10 cellular contexts compared by ENCODE assay signal in the genomic region with DNA sequence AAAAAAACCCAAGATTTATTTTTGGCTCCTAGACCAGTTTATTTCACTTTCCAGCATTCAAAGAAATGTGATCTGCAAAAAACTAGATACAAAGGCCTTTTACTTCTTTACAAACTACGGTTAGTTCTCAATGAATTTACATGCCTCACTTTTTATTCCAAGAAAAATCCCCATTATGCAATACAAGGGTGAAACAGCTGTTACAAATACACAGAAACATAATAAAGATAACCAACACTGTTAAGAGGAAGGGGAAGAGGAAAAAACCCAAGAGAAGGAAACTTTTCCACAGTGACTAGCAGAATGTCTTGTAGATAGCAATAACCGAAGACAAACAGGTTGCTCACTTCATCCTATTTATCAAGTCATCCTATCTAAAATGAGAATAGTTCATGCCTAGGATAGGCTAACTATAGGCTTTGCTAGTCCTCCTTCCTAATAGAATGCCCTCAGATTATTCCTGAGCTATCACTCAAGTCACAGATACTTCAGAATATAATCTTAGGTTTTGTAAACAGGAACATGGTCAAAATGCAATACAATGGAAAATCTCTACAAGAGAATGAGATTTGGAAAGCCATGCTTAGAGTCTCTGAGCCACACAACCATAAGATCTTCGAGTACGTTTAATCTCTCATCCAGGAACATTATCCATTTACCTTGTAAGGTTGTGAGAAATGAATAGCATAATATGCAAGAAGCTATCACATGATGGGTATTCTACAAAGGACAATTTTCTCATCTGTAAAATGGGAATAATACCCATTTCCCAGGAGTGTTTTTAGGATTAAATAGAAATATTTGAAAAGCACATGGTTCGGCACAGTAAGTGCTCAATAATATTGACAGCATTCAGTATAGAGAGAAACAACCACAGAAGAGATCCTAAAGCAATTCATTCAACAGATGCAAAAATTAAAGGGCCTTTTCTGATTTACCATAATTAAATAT. TPM values are rescaled to one million over a fixed set of nuclear protein-coding genes. Genes with fewer than 3 reads are reported as not detected.
A peak's percentile ranks its signal among the peaks of the same experiment; 100 is the strongest.
DNase-seq lines count a peak whose midpoint lies in the region; ATAC-seq, FAIRE-seq and TF ChIP-seq lines count a peak whose summit lies in the region.
"Had no signal": no experiment of that assay in that cellular context is flagged by ENCODE, and none has a peak within 500 bp of the region (broad histone marks: within the 10 kb centered on the region; RNA-seq: fewer than 3 reads in every experiment).

No MANE protein-coding gene starts in this region.

- H3K27ac Mint-ChIP-seq in endothelial cell (ENCODE audit: unreplicated experiment) = peak overlapping the region; percentile 89

- WGBS in prostate gland = 66% methylated on average over 5 of the region's 5 CpGs

- no peak for ATAC-seq in GM18502 (IDR thresholded peaks at IDR 0.05; ENCODE audit: poor library complexity, unreplicated experiment)
- ATAC-seq in HG03108 (IDR thresholded peaks at IDR 0.05; ENCODE audit: unreplicated experiment) = no peak

- peaks cover 1% of the 10 kb centered on the region for H3K27me3 Mint-ChIP-seq in endothelial cell (ENCODE audit: unreplicated experiment)

- FAIRE-seq in H54 (lab: Jason Lieb, UNC) = peak; percentile 23

- no peaks in the 10 kb centered on the region for H3K9me3 ChIP-seq in SJSA1 (replicated peaks)
- no peaks in the 10 kb centered on the region for H3K9me3 ChIP-seq in prostate gland

- H3K4me1 ChIP-seq in SJSA1 (replicated peaks) (0 out of 2 replicates have a peak, but pooled peaks cover 3% of the 10 kb centered on the region), prostate gland (replicated peaks) (no peaks in the 10 kb centered on the region)

- no peaks in the 10 kb centered on the region for H3K27me3 ChIP-seq in SJSA1 (replicated peaks)
- H3K27me3 ChIP-seq in prostate gland (replicated peaks; ENCODE audit: insufficient read depth) = no peaks in the 10 kb centered on the region

- intact Hi-C loops in prostate gland (cut with DNase I) (loop anchor here (5.0 kb wide), 1 partner anchor 52 kb away; no protein-coding TSS in a partner anchor), head of caudate nucleus (cut with DNase I) (no loop called here)

- H3K36me3 Mint-ChIP-seq in endothelial cell (ENCODE audit: low read depth, unreplicated experiment) = peaks cover 11% of the 10 kb centered on the region

- TF ChIP-seq POLR2A in H54 (IDR thresholded peaks at IDR 0.05; ENCODE audit: low read depth, low read length) = no peak
- TF ChIP-seq POLR2A in prostate gland (IDR thresholded peaks at IDR 0.05) = no peak

- H3K36me3 ChIP-seq in SJSA1 = peaks cover 78% of the 10 kb centered on the region
- no peaks in the 10 kb centered on the region for H3K36me3 ChIP-seq in prostate gland

- H3K9me3 Mint-ChIP-seq in endothelial cell (ENCODE audit: unreplicated experiment) = no peaks in the 10 kb centered on the region

- peaks cover 32% of the 10 kb centered on the region for H3K4me1 Mint-ChIP-seq in endothelial cell (ENCODE audit: unreplicated experiment)

- H3K4me3 ChIP-seq in SJSA1 (no peak overlapping the region), prostate gland (no peak overlapping the region)
- H3K4me3 ChIP-seq: lung had no signal

- peak overlapping the region; percentile 28 for H3K4me3 Mint-ChIP-seq in endothelial cell (ENCODE audit: unreplicated experiment)

- in situ Hi-C loops in G401 (cut with HindIII; ENCODE audit: low sequenced_read_pairs) = loop anchor here (10.0 kb wide), 1 partner anchor 120 kb away; no protein-coding TSS in a partner anchor

- no peak for TF ChIP-seq CTCF in endothelial cell (IDR thresholded peaks at IDR 0.05; ENCODE audit: unreplicated experiment)
- no peak for TF ChIP-seq CTCF in prostate gland (IDR thresholded peaks at IDR 0.05)

- no peak for DNase-seq in H54 (ENCODE audit: insufficient read length, low spot score)
- no peak for DNase-seq in SJSA1 (ENCODE audit: low read depth in 1 of 2, low spot score in 2 of 2)
- no peak for DNase-seq in endothelial cell (ENCODE audit: low spot score)
- no peak for DNase-seq in prostate gland (ENCODE audit: low spot score)
- DNase-seq in G401 (ENCODE audit: low spot score) = no peak
- no peak for DNase-seq in head of caudate nucleus
- DNase-seq: NCI-H774 had no signal

- H3K27ac ChIP-seq in SJSA1 = 0 out of 2 replicates have a peak overlapping the region, but pooled peaks have one; percentile 1
- peak overlapping the region; percentile 4 to 19 for H3K27ac ChIP-seq in prostate gland

RNA-seq across cellular contexts. Expression of gene PNRC2, which starts 5.4 kb away (rescaled TPM):
- total RNA-seq in SJSA1 (2014; rRNA removed; shearing (Covaris generic)) = 123 and 145 TPM in 2 replicates
- total RNA-seq in endothelial cell (ENCODE audit: unreplicated experiment) (113 TPM), prostate gland (100 to 1,000 TPM in 1 of 2 donors, 10 to 100 TPM in 1; 86.6 to 117 TPM)
- 115 and 174 TPM in 2 replicates for total RNA-seq in G401 (2014; rRNA removed; shearing (Covaris generic))

RNA-seq across cellular contexts. Expression of gene SRSF10, which starts 15.1 kb away (rescaled TPM):
- total RNA-seq in SJSA1 (2014; rRNA removed; shearing (Covaris generic)) = 145 and 147 TPM in 2 replicates
- total RNA-seq in endothelial cell (ENCODE audit: unreplicated experiment) (101 TPM), prostate gland (10 to 100 TPM; 94.3 to 94.9 TPM)
- 49.6 and 63.2 TPM in 2 replicates for total RNA-seq in G401 (2014; rRNA removed; shearing (Covaris generic))

RNA-seq across cellular contexts. Expression of gene CNR2, which starts 51.9 kb away (rescaled TPM):
- 0.08 TPM in 1 of 2 replicates, not detected in the other for total RNA-seq in SJSA1 (2014; rRNA removed; shearing (Covaris generic))
- total RNA-seq in endothelial cell (ENCODE audit: unreplicated experiment) = not detected
- not detected for total RNA-seq in prostate gland
- not detected in 2 replicates for total RNA-seq in G401 (2014; rRNA removed; shearing (Covaris generic))
